Comparison of ENCODE assay signal across 7 cellular contexts in the genomic region with DNA sequence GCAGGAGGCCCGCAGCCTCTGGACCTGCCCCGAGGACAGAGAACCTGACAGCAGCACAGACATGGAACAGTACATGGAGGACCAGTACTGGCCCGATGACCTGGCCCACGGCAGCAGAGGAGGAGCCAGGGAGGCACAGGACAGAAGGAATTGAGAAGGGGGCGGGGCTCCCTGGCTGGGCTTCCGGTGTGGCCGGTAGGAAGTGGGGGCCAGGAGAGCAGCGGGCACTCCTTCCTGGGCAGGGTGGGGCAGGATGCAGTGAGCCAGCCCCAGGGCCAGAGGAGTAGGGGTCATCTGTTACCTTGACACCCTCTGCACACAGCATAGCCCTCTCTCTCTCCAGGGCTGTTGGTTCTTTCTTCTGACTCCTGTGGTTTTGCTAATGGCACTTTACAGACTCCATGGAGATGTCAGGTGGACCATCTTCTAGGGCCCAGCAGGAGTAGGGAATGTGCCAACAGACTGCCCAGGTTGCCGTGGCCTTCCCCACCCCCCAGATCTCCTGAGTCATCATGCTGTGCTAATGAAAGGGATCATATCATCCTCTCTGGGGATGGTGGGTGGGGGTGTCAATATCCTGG. TPM values are rescaled to one million over a fixed set of nuclear protein-coding genes. Genes with fewer than 3 reads are reported as not detected.
DNase-seq lines count a peak whose midpoint lies in the region; ATAC-seq, FAIRE-seq and TF ChIP-seq lines count a peak whose summit lies in the region.

No MANE protein-coding gene starts in this region.

- H3K9me3 ChIP-seq in esophagus squamous epithelium (no peaks in the 10 kb centered on the region), small intestine (ENCODE audit: control insufficient read depth, low read depth) (no peaks in the 10 kb centered on the region)

- peak overlapping the region; percentile 46 to 72 (median 61) for H3K27ac ChIP-seq in esophagus squamous epithelium
- peak overlapping the region; percentile 56 to 70 for H3K27ac ChIP-seq in small intestine (ENCODE audit: low read depth in 1 of 2, low read length in 1 of 2)

- H3K4me1 ChIP-seq in esophagus squamous epithelium (peaks cover 3 to 51% (median 6%) of the 10 kb centered on the region in 3 donors), small intestine (ENCODE audit: control insufficient read depth in 2 of 2, insufficient read depth in 1 of 2, low read depth in 1 of 2, low read length in 1 of 2) (peaks cover 0 to 8% of the 10 kb centered on the region in 2 donors)

- intact Hi-C loops in esophagus squamous epithelium (cut with DNase I): no loop called here

- H3K36me3 ChIP-seq in esophagus squamous epithelium (peaks cover 9 to 74% (median 20%) of the 10 kb centered on the region in 3 donors), small intestine (ENCODE audit: control insufficient read depth in 2 of 2, insufficient read depth in 2 of 2, low read length in 2 of 2) (peaks cover 0 to 7% of the 10 kb centered on the region in 2 donors)

- no peak for TF ChIP-seq POLR2A in esophagus squamous epithelium (IDR thresholded peaks at IDR 0.05)

- peak; percentile 44 for ATAC-seq in GM21786 (IDR thresholded peaks at IDR 0.05; ENCODE audit: unreplicated experiment)
- peak; percentile 24; the same call in 1 of the 3 replicates for ATAC-seq in SK-N-SH treated with all-trans-retinoic acid at 6 μM for 48 hours
- ATAC-seq in GM18868 (IDR thresholded peaks at IDR 0.05; ENCODE audit: unreplicated experiment): no peak

- no peak for FAIRE-seq in small intestine (lab: Jason Lieb, UNC)

- H3K27me3 ChIP-seq in esophagus squamous epithelium (no peaks in the 10 kb centered on the region), small intestine (ENCODE audit: control insufficient read depth in 2 of 2, insufficient read depth in 2 of 2, low read length in 2 of 2) (no peaks in the 10 kb centered on the region)

- no peak for DNase-seq in esophagus squamous epithelium (lab: John Stamatoyannopoulos, UW)
- peak; percentile 71 for DNase-seq in small intestine
- no peak for DNase-seq in cerebellar cortex (ENCODE audit: low spot score)
- DNase-seq in iPS-NIHi7 (ENCODE audit: extremely low spot score): no peak

- H3K4me3 ChIP-seq in esophagus squamous epithelium: no peak overlapping the region
- H3K4me3 ChIP-seq in small intestine (ENCODE audit: low read depth in 1 of 2, low read length in 2 of 2): no peak overlapping the region

- 64 to 87% methylated on average over 4 to 8 of the region's 9 CpGs for WGBS in esophagus squamous epithelium, 2 donors
- WGBS in small intestine, 3 donors: 54 to 75% (median 61%) methylated on average over 6 to 9 of the region's 9 CpGs

- TF ChIP-seq CTCF in esophagus squamous epithelium (IDR thresholded peaks at IDR 0.05): no peak

TF ChIP-seq in SK-N-SH treated with all-trans-retinoic acid at 6 μM for 48 hours, 23 proteins besides CTCF, POLR2A, EP300 and RAD21 (continues in another document):
- TF ChIP-seq, protein P1, sequence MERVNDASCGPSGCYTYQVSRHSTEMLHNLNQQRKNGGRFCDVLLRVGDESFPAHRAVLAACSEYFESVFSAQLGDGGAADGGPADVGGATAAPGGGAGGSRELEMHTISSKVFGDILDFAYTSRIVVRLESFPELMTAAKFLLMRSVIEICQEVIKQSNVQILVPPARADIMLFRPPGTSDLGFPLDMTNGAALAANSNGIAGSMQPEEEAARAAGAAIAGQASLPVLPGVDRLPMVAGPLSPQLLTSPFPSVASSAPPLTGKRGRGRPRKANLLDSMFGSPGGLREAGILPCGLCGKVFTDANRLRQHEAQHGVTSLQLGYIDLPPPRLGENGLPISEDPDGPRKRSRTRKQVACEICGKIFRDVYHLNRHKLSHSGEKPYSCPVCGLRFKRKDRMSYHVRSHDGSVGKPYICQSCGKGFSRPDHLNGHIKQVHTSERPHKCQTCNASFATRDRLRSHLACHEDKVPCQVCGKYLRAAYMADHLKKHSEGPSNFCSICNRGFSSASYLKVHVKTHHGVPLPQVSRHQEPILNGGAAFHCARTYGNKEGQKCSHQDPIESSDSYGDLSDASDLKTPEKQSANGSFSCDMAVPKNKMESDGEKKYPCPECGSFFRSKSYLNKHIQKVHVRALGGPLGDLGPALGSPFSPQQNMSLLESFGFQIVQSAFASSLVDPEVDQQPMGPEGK (CRISPR knock-in tag; IDR thresholded peaks at IDR 0.05; ENCODE audit: borderline replicate concordance): no peak
- TF ChIP-seq ESRRG (CRISPR knock-in tag; IDR thresholded peaks at IDR 0.05): no peak
- TF ChIP-seq ISL1 (CRISPR knock-in tag; IDR thresholded peaks at IDR 0.05): no peak
- TF ChIP-seq SNAI2 (CRISPR knock-in tag; IDR thresholded peaks at IDR 0.05): no peak
- TF ChIP-seq BACH2 (CRISPR knock-in tag; IDR thresholded peaks at IDR 0.05; ENCODE audit: borderline replicate concordance): no peak
- TF ChIP-seq, protein P2, sequence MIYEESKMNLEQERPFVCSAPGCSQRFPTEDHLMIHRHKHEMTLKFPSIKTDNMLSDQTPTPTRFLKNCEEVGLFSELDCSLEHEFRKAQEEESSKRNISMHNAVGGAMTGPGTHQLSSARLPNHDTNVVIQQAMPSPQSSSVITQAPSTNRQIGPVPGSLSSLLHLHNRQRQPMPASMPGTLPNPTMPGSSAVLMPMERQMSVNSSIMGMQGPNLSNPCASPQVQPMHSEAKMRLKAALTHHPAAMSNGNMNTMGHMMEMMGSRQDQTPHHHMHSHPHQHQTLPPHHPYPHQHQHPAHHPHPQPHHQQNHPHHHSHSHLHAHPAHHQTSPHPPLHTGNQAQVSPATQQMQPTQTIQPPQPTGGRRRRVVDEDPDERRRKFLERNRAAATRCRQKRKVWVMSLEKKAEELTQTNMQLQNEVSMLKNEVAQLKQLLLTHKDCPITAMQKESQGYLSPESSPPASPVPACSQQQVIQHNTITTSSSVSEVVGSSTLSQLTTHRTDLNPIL (CRISPR knock-in tag; IDR thresholded peaks at IDR 0.05; ENCODE audit: low read depth): no peak
- no peak for TF ChIP-seq TOX (CRISPR knock-in tag; IDR thresholded peaks at IDR 0.05; ENCODE audit: borderline replicate concordance)
- TF ChIP-seq ZNF565 (CRISPR knock-in tag; conservative IDR thresholded peaks at IDR 0.05; ENCODE audit: low read depth): no peak
- TF ChIP-seq, protein P3, sequence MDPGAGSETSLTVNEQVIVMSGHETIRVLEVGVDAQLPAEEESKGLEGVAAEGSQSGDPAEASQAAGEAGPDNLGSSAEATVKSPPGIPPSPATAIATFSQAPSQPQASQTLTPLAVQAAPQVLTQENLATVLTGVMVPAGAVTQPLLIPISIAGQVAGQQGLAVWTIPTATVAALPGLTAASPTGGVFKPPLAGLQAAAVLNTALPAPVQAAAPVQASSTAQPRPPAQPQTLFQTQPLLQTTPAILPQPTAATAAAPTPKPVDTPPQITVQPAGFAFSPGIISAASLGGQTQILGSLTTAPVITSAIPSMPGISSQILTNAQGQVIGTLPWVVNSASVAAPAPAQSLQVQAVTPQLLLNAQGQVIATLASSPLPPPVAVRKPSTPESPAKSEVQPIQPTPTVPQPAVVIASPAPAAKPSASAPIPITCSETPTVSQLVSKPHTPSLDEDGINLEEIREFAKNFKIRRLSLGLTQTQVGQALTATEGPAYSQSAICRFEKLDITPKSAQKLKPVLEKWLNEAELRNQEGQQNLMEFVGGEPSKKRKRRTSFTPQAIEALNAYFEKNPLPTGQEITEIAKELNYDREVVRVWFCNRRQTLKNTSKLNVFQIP (CRISPR knock-in tag; IDR thresholded peaks at IDR 0.05; ENCODE audit: borderline replicate concordance, low read depth): no peak
- TF ChIP-seq, protein P4, sequence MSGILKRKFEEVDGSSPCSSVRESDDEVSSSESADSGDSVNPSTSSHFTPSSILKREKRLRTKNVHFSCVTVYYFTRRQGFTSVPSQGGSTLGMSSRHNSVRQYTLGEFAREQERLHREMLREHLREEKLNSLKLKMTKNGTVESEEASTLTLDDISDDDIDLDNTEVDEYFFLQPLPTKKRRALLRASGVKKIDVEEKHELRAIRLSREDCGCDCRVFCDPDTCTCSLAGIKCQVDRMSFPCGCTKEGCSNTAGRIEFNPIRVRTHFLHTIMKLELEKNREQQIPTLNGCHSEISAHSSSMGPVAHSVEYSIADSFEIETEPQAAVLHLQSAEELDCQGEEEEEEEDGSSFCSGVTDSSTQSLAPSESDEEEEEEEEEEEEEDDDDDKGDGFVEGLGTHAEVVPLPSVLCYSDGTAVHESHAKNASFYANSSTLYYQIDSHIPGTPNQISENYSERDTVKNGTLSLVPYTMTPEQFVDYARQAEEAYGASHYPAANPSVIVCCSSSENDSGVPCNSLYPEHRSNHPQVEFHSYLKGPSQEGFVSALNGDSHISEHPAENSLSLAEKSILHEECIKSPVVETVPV (CRISPR knock-in tag; IDR thresholded peaks at IDR 0.05): no peak
- TF ChIP-seq ZC3H10 (CRISPR knock-in tag; IDR thresholded peaks at IDR 0.05): no peak
- TF ChIP-seq, protein P5, sequence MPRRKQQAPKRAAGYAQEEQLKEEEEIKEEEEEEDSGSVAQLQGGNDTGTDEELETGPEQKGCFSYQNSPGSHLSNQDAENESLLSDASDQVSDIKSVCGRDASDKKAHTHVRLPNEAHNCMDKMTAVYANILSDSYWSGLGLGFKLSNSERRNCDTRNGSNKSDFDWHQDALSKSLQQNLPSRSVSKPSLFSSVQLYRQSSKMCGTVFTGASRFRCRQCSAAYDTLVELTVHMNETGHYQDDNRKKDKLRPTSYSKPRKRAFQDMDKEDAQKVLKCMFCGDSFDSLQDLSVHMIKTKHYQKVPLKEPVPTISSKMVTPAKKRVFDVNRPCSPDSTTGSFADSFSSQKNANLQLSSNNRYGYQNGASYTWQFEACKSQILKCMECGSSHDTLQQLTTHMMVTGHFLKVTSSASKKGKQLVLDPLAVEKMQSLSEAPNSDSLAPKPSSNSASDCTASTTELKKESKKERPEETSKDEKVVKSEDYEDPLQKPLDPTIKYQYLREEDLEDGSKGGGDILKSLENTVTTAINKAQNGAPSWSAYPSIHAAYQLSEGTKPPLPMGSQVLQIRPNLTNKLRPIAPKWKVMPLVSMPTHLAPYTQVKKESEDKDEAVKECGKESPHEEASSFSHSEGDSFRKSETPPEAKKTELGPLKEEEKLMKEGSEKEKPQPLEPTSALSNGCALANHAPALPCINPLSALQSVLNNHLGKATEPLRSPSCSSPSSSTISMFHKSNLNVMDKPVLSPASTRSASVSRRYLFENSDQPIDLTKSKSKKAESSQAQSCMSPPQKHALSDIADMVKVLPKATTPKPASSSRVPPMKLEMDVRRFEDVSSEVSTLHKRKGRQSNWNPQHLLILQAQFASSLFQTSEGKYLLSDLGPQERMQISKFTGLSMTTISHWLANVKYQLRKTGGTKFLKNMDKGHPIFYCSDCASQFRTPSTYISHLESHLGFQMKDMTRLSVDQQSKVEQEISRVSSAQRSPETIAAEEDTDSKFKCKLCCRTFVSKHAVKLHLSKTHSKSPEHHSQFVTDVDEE (CRISPR knock-in tag; IDR thresholded peaks at IDR 0.05): no peak
- no peak for TF ChIP-seq ZFP30 (CRISPR knock-in tag; IDR thresholded peaks at IDR 0.05)
- TF ChIP-seq TCF4 (CRISPR knock-in tag; IDR thresholded peaks at IDR 0.05; ENCODE audit: borderline replicate concordance): no peak
- no peak for TF ChIP-seq OSR1 (CRISPR knock-in tag; IDR thresholded peaks at IDR 0.05)

RNA-seq across cellular contexts. Expression of a gene that starts 8.6 kb away (rescaled TPM):
- total RNA-seq in esophagus squamous epithelium: 10 to 100 TPM; 14.0 to 24.1 (median 19.7) TPM
- 100 to 1,000 TPM in 2 of 3 donors, 10 to 100 TPM in 1; 64.5 to 434 (median 132) TPM for polyA plus RNA-seq in small intestine

RNA-seq across cellular contexts. Expression of a gene that starts 9.1 kb away (rescaled TPM):
- total RNA-seq in esophagus squamous epithelium: 10 to 100 TPM; 13.4 to 31.4 (median 18.1) TPM
- polyA plus RNA-seq in small intestine: 10 to 100 TPM in 2 of 3 donors, 1 to 10 TPM in 1; 5.4 to 16.8 (median 14.4) TPM
